In genomic region chr6:35017461-35018183, GRCh38 we compare ENCODE assay signal across 12 cellular contexts.
DNase-seq lines count a peak whose midpoint lies in the region; ATAC-seq and TF ChIP-seq lines count a peak whose summit lies in the region.
"Had no signal": no experiment of that assay in that cellular context is flagged by ENCODE, and none has a peak within 500 bp of the region (broad histone marks: within the 10 kb centered on the region; RNA-seq: fewer than 3 reads in every experiment).

No MANE protein-coding gene starts in this region.

- H2AFZ ChIP-seq in hepatocyte, result no peak overlapping the region

- peaks cover 25% of the 10 kb centered on the region for H3K79me2 ChIP-seq in hepatocyte

- CTCF ChIA-PET in A673 (lab: Charles Lee), result no interaction called here

- H3K9me2 ChIP-seq in hepatocyte (replicated peaks; ENCODE audit: insufficient read depth), result no peaks in the 10 kb centered on the region
- H3K9me2 ChIP-seq: SK-N-SH had no signal

- H3K4me3 ChIP-seq in A673 (ENCODE audit: low read depth, low read length, poor library complexity, severe bottlenecking) (no peak overlapping the region), body of pancreas (no peak overlapping the region), hepatocyte (no peak overlapping the region), prostate gland (peak overlapping the region; percentile 24 to 25)

- intact Hi-C loops in A673 (cut with micrococcal nuclease; ENCODE audit: unreplicated experiment) (no loop called here), body of pancreas (cut with DNase I) (no loop called here), prostate gland (cut with DNase I) (loop anchor here (5.0 kb wide), 1 partner anchor 40 kb away; no protein-coding TSS in a partner anchor)

- TF ChIP-seq POLR2A in body of pancreas (IDR thresholded peaks at IDR 0.05) (no peak), prostate gland (IDR thresholded peaks at IDR 0.05) (no peak)

- no peaks in the 10 kb centered on the region for H3K9me3 ChIP-seq in A673 (ENCODE audit: low read depth, low read length, poor library complexity, severe bottlenecking)
- H3K9me3 ChIP-seq in body of pancreas, result no peaks in the 10 kb centered on the region
- no peaks in the 10 kb centered on the region for H3K9me3 ChIP-seq in hepatocyte (ENCODE audit: low read depth)
- no peaks in the 10 kb centered on the region for H3K9me3 ChIP-seq in prostate gland
- H3K9me3 ChIP-seq: SK-N-SH had no signal

- 74 to 88% methylated on average over 17 to 25 of the region's 26 CpGs for WGBS in body of pancreas, 2 donors
- WGBS in hepatocyte (ENCODE audit: low lambda C conversion rate, missing lambda C conversion rate), result 82% methylated on average over 26 of the region's 26 CpGs
- 45% methylated on average over 24 of the region's 26 CpGs for WGBS in prostate gland

- POLR2A ChIA-PET in A673 (lab: Charles Lee; ENCODE audit: low non-redundant PET), result interaction anchor here (0.6 kb wide), 1 partner anchor 126 kb away, joined by 3 read pairs; no protein-coding TSS in a partner anchor

- ATAC-seq in body of pancreas, result peak; percentile 37
- no peak for ATAC-seq in GM21786 (IDR thresholded peaks at IDR 0.05; ENCODE audit: unreplicated experiment)
- no peak for ATAC-seq in HG03097 (IDR thresholded peaks at IDR 0.05; ENCODE audit: low FRiP score, unreplicated experiment)
- no peak for ATAC-seq in HG03025 (IDR thresholded peaks at IDR 0.05; ENCODE audit: low FRiP score, unreplicated experiment)

- DNase-seq in A673 (ENCODE audit: low spot score), result no peak
- DNase-seq in body of pancreas, result peak in 2 of 4 donors; percentile 8 to 37
- no peak for DNase-seq in hepatocyte (ENCODE audit: low spot score)
- DNase-seq in prostate gland (ENCODE audit: low spot score), result no peak
- DNase-seq in dedifferentiated amniotic fluid mesenchymal stem cell (ENCODE audit: extremely low spot score), result no peak
- DNase-seq: immature natural killer cell; NCI-H2171; SK-N-SH; stimulated activated CD4-positive, alpha-beta T cell treated with anti-CD3 and anti-CD28 coated beads, Interleukin-1b, Interleukin-23, amount 100 ng/mL, for 48 hours had no signal

- H3K27ac ChIP-seq in A673 (ENCODE audit: low read depth, low read length, poor library complexity, severe bottlenecking) (peak overlapping the region; percentile 88), body of pancreas (peak overlapping the region; percentile 32 to 80 (median 72)), hepatocyte (peak overlapping the region; percentile 91), prostate gland (peak overlapping the region; percentile 69 to 73)

- no peak for TF ChIP-seq CTCF in A673 (conservative IDR thresholded peaks at IDR 0.05; ENCODE audit: low read depth, low read length)
- TF ChIP-seq CTCF in body of pancreas (IDR thresholded peaks at IDR 0.05), result no peak
- TF ChIP-seq CTCF in hepatocyte (IDR thresholded peaks at IDR 0.05; ENCODE audit: poor library complexity), result no peak
- no peak for TF ChIP-seq CTCF in prostate gland (IDR thresholded peaks at IDR 0.05)

- H3K4me1 ChIP-seq in A673 (ENCODE audit: insufficient read depth, low read length, poor library complexity, severe bottlenecking) (peaks cover 49% of the 10 kb centered on the region), body of pancreas (peaks cover 32% of the 10 kb centered on the region), hepatocyte (ENCODE audit: insufficient read depth) (peaks cover 50% of the 10 kb centered on the region), prostate gland (replicated peaks) (no peaks in the 10 kb centered on the region)

- H4K20me1 ChIP-seq in hepatocyte (ENCODE audit: insufficient read depth, poor library complexity, severe bottlenecking), result no peaks in the 10 kb centered on the region

- no TSS peak for BruUV-seq in A673 (replicated peaks; lab: Mats Ljungman, UMichigan)

- H3K36me3 ChIP-seq in A673 (ENCODE audit: insufficient read depth, low read length, poor library complexity, severe bottlenecking) (peaks cover 8% of the 10 kb centered on the region), body of pancreas (replicated peaks in 1 of 2; ENCODE audit: insufficient read depth in 1 of 2, low read depth in 2 of 2) (peaks cover 0 to 2% of the 10 kb centered on the region in 2 donors), hepatocyte (replicated peaks; ENCODE audit: insufficient read depth, low read depth) (no peaks in the 10 kb centered on the region), prostate gland (no peaks in the 10 kb centered on the region)

- peak overlapping the region; percentile 70 for H3K4me2 ChIP-seq in hepatocyte
- H3K4me2 ChIP-seq: SK-N-SH had no signal

- H3K27me3 ChIP-seq in A673 (replicated peaks; ENCODE audit: insufficient read depth, low read depth, low read length, poor library complexity), result no peaks in the 10 kb centered on the region
- no peaks in the 10 kb centered on the region for H3K27me3 ChIP-seq in body of pancreas
- H3K27me3 ChIP-seq in hepatocyte, result no peaks in the 10 kb centered on the region
- no peaks in the 10 kb centered on the region for H3K27me3 ChIP-seq in prostate gland (replicated peaks; ENCODE audit: insufficient read depth)

Comparison
In these comparisons a context has a peak if more than half of its experiments do, and no peak if none do; other contexts are left out.
1. H3K4me3 ChIP-seq: peak in prostate gland (2 of 2); none in A673 (single experiment), body of pancreas (0 of 2) and hepatocyte (single experiment).
2. Peak in every context shown above with its lines, with median percentiles within 50 percentile points of each other: H3K27ac ChIP-seq.